Comparison of ENCODE assay signal across 9 cellular contexts in genomic region chr19:13847900-13848677, GRCh38. TPM values are rescaled to one million over a fixed set of nuclear protein-coding genes. Genes with fewer than 3 reads are reported as not detected.
DNase-seq lines count a peak whose midpoint lies in the region; ATAC-seq and TF ChIP-seq lines count a peak whose summit lies in the region.
"Had no signal": no experiment of that assay in that cellular context is flagged by ENCODE, and none has a peak within 500 bp of the region (broad histone marks: within the 10 kb centered on the region; RNA-seq: fewer than 3 reads in every experiment).

No MANE protein-coding gene starts in this region.

- no peaks in the 10 kb centered on the region for H4K20me1 ChIP-seq in mammary epithelial cell (ENCODE audit: insufficient read depth, low read length)

- H3K36me3 ChIP-seq in left ventricle myocardium inferior = no peaks in the 10 kb centered on the region
- no peaks in the 10 kb centered on the region for H3K36me3 ChIP-seq in mammary epithelial cell (ENCODE audit: insufficient read depth, low read length)
- H3K36me3 ChIP-seq in uterus = no peaks in the 10 kb centered on the region

- intact Hi-C loops in left ventricle myocardium inferior (cut with micrococcal nuclease) (no loop called here), Right ventricle myocardium superior (cut with DNase I) (no loop called here), mammary epithelial cell (cut with micrococcal nuclease) (no loop called here), uterus (cut with DNase I; ENCODE audit: low total_unique reads) (no loop called here)

- CTCF ChIA-PET in mammary epithelial cell (lab: Charles Lee; ENCODE audit: low non-redundant PET) = no interaction called here

- H3K4me1 ChIP-seq in left ventricle myocardium inferior (peaks cover 80% of the 10 kb centered on the region), mammary epithelial cell (ENCODE audit: insufficient read depth, low read length) (peaks cover 73% of the 10 kb centered on the region), uterus (peaks cover 14 to 42% of the 10 kb centered on the region in 2 donors)

- peak overlapping the region; percentile 88 for H3K9ac ChIP-seq in mammary epithelial cell (ENCODE audit: insufficient read depth, low read length)

- peaks cover 44% of the 10 kb centered on the region for H3K4me1 Mint-ChIP-seq in mesothelial cell of epicardium

- H3K27ac ChIP-seq in left ventricle myocardium inferior (replicated peaks) (peak overlapping the region; percentile 99), mammary epithelial cell (ENCODE audit: insufficient read depth, low read depth, low read length) (peak overlapping the region; percentile 100), uterus (peak overlapping the region; percentile 100)

- TF ChIP-seq POLR2A in uterus (IDR thresholded peaks at IDR 0.05) = no peak

- no peaks in the 10 kb centered on the region for H3K36me3 Mint-ChIP-seq in mesothelial cell of epicardium

- BruUV-seq in mammary epithelial cell (replicated peaks; lab: Mats Ljungman, UMichigan) = TSS peak; percentile 0

- H3K9me3 ChIP-seq in left ventricle myocardium inferior (replicated peaks) = no peaks in the 10 kb centered on the region
- no peaks in the 10 kb centered on the region for H3K9me3 ChIP-seq in mammary epithelial cell (replicated peaks; ENCODE audit: insufficient read depth, low read length)
- no peaks in the 10 kb centered on the region for H3K9me3 ChIP-seq in uterus

- H3K4me2 ChIP-seq in mammary epithelial cell (ENCODE audit: insufficient read depth, low read depth, low read length) = peak overlapping the region; percentile 93

- ATAC-seq in Right ventricle myocardium superior (ENCODE audit: poor library complexity) = no peak

- peak overlapping the region; percentile 67 for H3K4me3 ChIP-seq in left ventricle myocardium inferior
- H3K4me3 ChIP-seq in mammary epithelial cell (replicated peaks in 1 of 3; ENCODE audit: insufficient read depth in 1 of 3, low read depth in 2 of 3, low read length in 3 of 3) = peak overlapping the region in 2 of 3 experiments; percentile 30 to 56
- H3K4me3 ChIP-seq in uterus = peak overlapping the region in 1 of 2 donors; percentile 69

- H2AFZ ChIP-seq in mammary epithelial cell (ENCODE audit: low read depth, low read length) = no peak overlapping the region

- H3K4me3 Mint-ChIP-seq in mesothelial cell of epicardium = no peak overlapping the region

- H3K9me3 Mint-ChIP-seq in mesothelial cell of epicardium = no peaks in the 10 kb centered on the region

- TF ChIP-seq CTCF in left ventricle myocardium inferior (IDR thresholded peaks at IDR 0.05; ENCODE audit: borderline replicate concordance) (no peak), mammary epithelial cell (conservative IDR thresholded peaks at IDR 0.05 in 1 of 2, IDR thresholded peaks at IDR 0.05 in 1 of 2; ENCODE audit: extremely low read depth in 1 of 2, insufficient read depth in 1 of 2, low read depth in 1 of 2, low read length in 2 of 2) (peak in 1 of 2 donors; percentile 25), mesothelial cell of epicardium (IDR thresholded peaks at IDR 0.05; ENCODE audit: unreplicated experiment) (peak; percentile 1), uterus (IDR thresholded peaks at IDR 0.05) (peak in 1 of 4 experiments; percentile 32)

- no peaks in the 10 kb centered on the region for H3K27me3 ChIP-seq in left ventricle myocardium inferior (ENCODE audit: low read depth)
- H3K27me3 ChIP-seq in mammary epithelial cell (ENCODE audit: insufficient read depth, low read length) = no peaks in the 10 kb centered on the region
- no peaks in the 10 kb centered on the region for H3K27me3 ChIP-seq in uterus

- dilution Hi-C loops in mammary epithelial cell (cut with HindIII; ENCODE audit: low sequenced_read_pairs) = no loop called here

- no peaks in the 10 kb centered on the region for H3K27me3 Mint-ChIP-seq in mesothelial cell of epicardium (ENCODE audit: low read depth)

- WGBS in mammary epithelial cell (ENCODE audit: low coverage, missing lambda C conversion rate) = 83% methylated on average over 3 of the region's 15 CpGs

- in situ Hi-C loops in mammary epithelial cell (cut with MboI; ENCODE audit: low sequenced_read_pairs in 2 of 2) = no loop called here

- no peak for DNase-seq in left ventricle myocardium inferior
- no peak for DNase-seq in Right ventricle myocardium superior
- DNase-seq in mammary epithelial cell = no peak
- no peak for DNase-seq in mesothelial cell of epicardium (ENCODE audit: low spot score in 2 of 2, unreplicated experiment in 2 of 2)
- DNase-seq in uterus = no peak
- DNase-seq in NCI-H2171 treated with DMSO at 0.1 percent for 48 hours (lab: John Stamatoyannopoulos, UW) = no peak
- DNase-seq in OCI-M2 (lab: John Stamatoyannopoulos, UW; ENCODE audit: unreplicated experiment) = no peak
- DNase-seq in DMS114 treated with DMSO at 0.1 percent for 48 hours (lab: John Stamatoyannopoulos, UW; ENCODE audit: unreplicated experiment) = no peak

- peak overlapping the region; percentile 93 for H3K27ac Mint-ChIP-seq in mesothelial cell of epicardium

- H3K79me2 ChIP-seq in mammary epithelial cell (ENCODE audit: insufficient read depth, low read length) = peaks cover 3% of the 10 kb centered on the region

RNA-seq across cellular contexts. Expression of gene NANOS3, which starts 28.8 kb away (rescaled TPM):
- total RNA-seq in left ventricle myocardium inferior (1.3 TPM), Right ventricle myocardium superior (1.8 TPM), mammary epithelial cell (under 1 TPM in 1 of 2 donors, not detected in 1; 0.73 TPM), mesothelial cell of epicardium (4.9 to 8.6 TPM (median 8.2 TPM) in 3 replicates), uterus (1 to 10 TPM in 1 of 4 donors, not detected in 3; 1.2 TPM)
- polyA plus RNA-seq in mammary epithelial cell = not detected
- polyA minus RNA-seq in mammary epithelial cell = not detected
- total RNA-seq: HT1080 had no signal

RNA-seq across cellular contexts. Expression of gene ZSWIM4, which starts 52.8 kb away (rescaled TPM):
- total RNA-seq in left ventricle myocardium inferior (2.6 TPM), Right ventricle myocardium superior (2.7 TPM), mammary epithelial cell (1 to 10 TPM; 3.2 to 5.4 TPM), mesothelial cell of epicardium (21.5 to 23.6 TPM (median 22.7 TPM) in 3 replicates), uterus (1 to 10 TPM in 3 of 4 donors, under 1 TPM in 1; 0.26 to 8.4 (median 6.0) TPM)
- 1.3 TPM for polyA plus RNA-seq in mammary epithelial cell
- polyA minus RNA-seq in mammary epithelial cell = 1.8 TPM

RNA-seq across cellular contexts. Expression of gene BRME1, which starts 57.8 kb away (rescaled TPM):
- total RNA-seq in left ventricle myocardium inferior (0.82 TPM), Right ventricle myocardium superior (0.81 TPM), mammary epithelial cell (1 to 10 TPM; 1.0 to 3.8 TPM), mesothelial cell of epicardium (6.3 to 7.2 TPM (median 7.0 TPM) in 3 replicates), uterus (1 to 10 TPM in 3 of 4 donors, not detected in 1; 4.8 to 7.7 (median 5.8) TPM)
- polyA plus RNA-seq in mammary epithelial cell = 2.2 TPM
- polyA minus RNA-seq in mammary epithelial cell = 1.0 TPM

RNA-seq across cellular contexts. Expression of gene CC2D1A, which starts 57.9 kb away (rescaled TPM):
- 20.1 TPM for total RNA-seq in left ventricle myocardium inferior
- 20.0 TPM for total RNA-seq in Right ventricle myocardium superior
- 10 to 100 TPM; 31.7 to 58.8 TPM for total RNA-seq in mammary epithelial cell
- 21.0 TPM for polyA plus RNA-seq in mammary epithelial cell
- polyA minus RNA-seq in mammary epithelial cell = 16.1 TPM
- total RNA-seq in mesothelial cell of epicardium = 59.2 to 66.0 TPM (median 62.8 TPM) in 3 replicates
- total RNA-seq in uterus = 10 to 100 TPM in 2 of 4 donors, 1 to 10 TPM in 2; 3.2 to 44.4 (median 13.2) TPM
